Comparison of ENCODE assay signal across 17 cellular contexts in the genomic region with DNA sequence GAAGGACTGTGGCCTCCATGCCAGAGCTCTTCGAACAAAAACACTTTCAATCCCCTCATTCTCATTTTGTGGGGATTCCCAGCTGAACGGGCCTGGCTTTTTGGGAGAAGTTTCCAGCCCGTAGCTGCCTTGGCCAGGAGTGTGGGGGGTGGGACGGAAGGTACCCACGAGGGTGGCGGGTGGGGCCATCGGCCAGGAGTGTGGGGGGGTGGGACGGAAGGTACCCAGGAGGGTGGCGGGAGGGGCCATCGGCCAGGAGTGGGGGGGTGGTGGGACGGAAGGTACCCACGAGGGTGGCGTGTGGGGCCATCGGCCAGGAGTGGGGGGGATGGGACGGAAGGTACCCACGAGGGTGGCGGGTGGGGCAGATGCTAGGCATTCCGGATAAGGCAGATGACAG.
DNase-seq lines count a peak whose midpoint lies in the region; ATAC-seq and TF ChIP-seq lines count a peak whose summit lies in the region.
"Had no signal": no experiment of that assay in that cellular context is flagged by ENCODE, and none has a peak within 500 bp of the region (broad histone marks: within the 10 kb centered on the region; RNA-seq: fewer than 3 reads in every experiment).

No MANE protein-coding gene starts in this region.

- H3K27me3 ChIP-seq in H7 (ENCODE audit: control insufficient read depth, insufficient read depth, low read length) (no peaks in the 10 kb centered on the region), upper lobe of right lung (peaks cover 4% of the 10 kb centered on the region), uterus (no peaks in the 10 kb centered on the region)
- H3K27me3 ChIP-seq: BLaER1 treated with 17β-estradiol and CSF1 and Interleukin-3, amounts not matched to agents 10 nM and 100 nM had no signal

- H3K4me1 ChIP-seq in upper lobe of right lung (no peaks in the 10 kb centered on the region), uterus (no peaks in the 10 kb centered on the region)

- H3K27ac ChIP-seq in upper lobe of right lung = no peak overlapping the region
- H3K27ac ChIP-seq in uterus = no peak overlapping the region
- H3K27ac ChIP-seq: BLaER1 treated with 17β-estradiol and CSF1 and Interleukin-3, amounts not matched to agents 10 nM and 100 nM; KMS-11 had no signal

- TF ChIP-seq CTCF in upper lobe of right lung (IDR thresholded peaks at IDR 0.05) (no peak), uterus (IDR thresholded peaks at IDR 0.05) (no peak)

- no peaks in the 10 kb centered on the region for H3K9me3 ChIP-seq in upper lobe of right lung
- H3K9me3 ChIP-seq in uterus = no peaks in the 10 kb centered on the region
- H3K9me3 ChIP-seq: BLaER1 treated with 17β-estradiol and CSF1 and Interleukin-3, amounts not matched to agents 10 nM and 100 nM had no signal

- no peak for TF ChIP-seq POLR2A in uterus (IDR thresholded peaks at IDR 0.05)

- intact Hi-C loops in upper lobe of right lung (cut with DNase I) (no loop called here), uterus (cut with DNase I; ENCODE audit: low total_unique reads) (no loop called here)

- H3K4me3 ChIP-seq in H7 (ENCODE audit: insufficient read depth, low read depth, low read length) (no peak overlapping the region), upper lobe of right lung (no peak overlapping the region), uterus (no peak overlapping the region)
- H3K4me3 ChIP-seq: BLaER1 treated with 17β-estradiol and CSF1 and Interleukin-3, amounts not matched to agents 10 nM and 100 nM had no signal

- ATAC-seq in upper lobe of right lung = peak; percentile 61
- ATAC-seq: Panc1 had no signal

- peak; percentile 19 for DNase-seq in DMS53 (lab: John Stamatoyannopoulos, UW)
- no peak for DNase-seq in DMS53 treated with DMSO at 0.1 percent for 48 hours (lab: John Stamatoyannopoulos, UW; ENCODE audit: unreplicated experiment)
- DNase-seq in H7 = peak; percentile 39
- peak; percentile 5 for DNase-seq in germinal center (ENCODE audit: low spot score)
- no peak for DNase-seq in upper lobe of right lung
- DNase-seq in stimulated activated CD4-positive, alpha-beta T cell treated with anti-CD3 and anti-CD28 coated beads, Interleukin-4, amount 100 ng/mL, for 24 hours = no peak
- DNase-seq in UCSD-AML1 (lab: John Stamatoyannopoulos, UW; ENCODE audit: unreplicated experiment) = no peak
- no peak for DNase-seq in uterus
- DNase-seq: 8988T, NCI-H1092, NCI-H1694 treated with DMSO at 0.1 percent for 48 hours, NCI-H446, NCI-H748 treated with DMSO at 0.1 percent for 48 hours, Right ventricle myocardium superior had no signal

- H3K36me3 ChIP-seq in H7 (replicated peaks; ENCODE audit: control insufficient read depth, insufficient read depth, low read length) = no peaks in the 10 kb centered on the region
- no peaks in the 10 kb centered on the region for H3K36me3 ChIP-seq in upper lobe of right lung
- no peaks in the 10 kb centered on the region for H3K36me3 ChIP-seq in uterus
- H3K36me3 ChIP-seq: BLaER1 treated with 17β-estradiol and CSF1 and Interleukin-3, amounts not matched to agents 10 nM and 100 nM had no signal

Comparison
In these comparisons a context has a peak if more than half of its experiments do, and no peak if none do; other contexts are left out.
1. DNase-seq: peak in DMS53 (single experiment), H7 (single experiment) and germinal center (single experiment); none in DMS53 treated with DMSO at 0.1 percent for 48 hours (single experiment), upper lobe of right lung (single experiment), stimulated activated CD4-positive, alpha-beta T cell treated with anti-CD3 and anti-CD28 coated beads, Interleukin-4, amount 100 ng/mL, for 24 hours (single experiment), UCSD-AML1 (single experiment) and uterus (0 of 2).